In genomic region chr1:98405581-98406059, GRCh38 we compare ENCODE assay signal across 1 cellular context.
TF ChIP-seq lines count a peak whose summit lies in the region.

No MANE protein-coding gene starts in this region.

TF ChIP-seq in GM12878, 131 proteins besides CTCF, POLR2A, EP300 and RAD21 (continued from another document):
- TF ChIP-seq CUX1 (IDR thresholded peaks at IDR 0.05; ENCODE audit: insufficient replicate concordance, low read depth, low read length) = no peak
- TF ChIP-seq PAX5 (IDR thresholded peaks at IDR 0.05; ENCODE audit: borderline replicate concordance, low read depth, low read length) = no peak
- TF ChIP-seq PAX8 (IDR thresholded peaks at IDR 0.05) = no peak
- no peak for TF ChIP-seq E2F4 (IDR thresholded peaks at IDR 0.05; ENCODE audit: low read depth, low read length)
- TF ChIP-seq SRF (IDR thresholded peaks at IDR 0.05; ENCODE audit: low read depth in 2 of 2, low read length in 2 of 2) = peak in 1 of 2 experiments; percentile 85; a peak in 2 of 4 replicates
- no peak for TF ChIP-seq ATF7 (IDR thresholded peaks at IDR 0.05; ENCODE audit: low read depth)
- 0 out of 2 replicates have a peak, but pooled peaks have one; percentile 51 for TF ChIP-seq PML (IDR thresholded peaks at IDR 0.05; ENCODE audit: low read length)
- no peak for TF ChIP-seq NRF1 (conservative IDR thresholded peaks at IDR 0.05; ENCODE audit: low read depth, low read length)
